Comparison of ENCODE assay signal across 16 cellular contexts in genomic region chr3:132318451-132318850, GRCh38. TPM values are rescaled to one million over a fixed set of nuclear protein-coding genes. Genes with fewer than 3 reads are reported as not detected.
DNase-seq lines count a peak whose midpoint lies in the region; ATAC-seq, FAIRE-seq and TF ChIP-seq lines count a peak whose summit lies in the region.
"Had no signal": no experiment of that assay in that cellular context is flagged by ENCODE, and none has a peak within 500 bp of the region (broad histone marks: within the 10 kb centered on the region; RNA-seq: fewer than 3 reads in every experiment).

No MANE protein-coding gene starts in this region.

- no peaks in the 10 kb centered on the region for H3K36me3 Mint-ChIP-seq in activated CD4-positive, alpha-beta T cell treated with anti-CD3 and anti-CD28 coated beads for 36 hours (ENCODE audit: low read depth)
- H3K36me3 Mint-ChIP-seq: CD8-positive, alpha-beta memory T cell had no signal

- no peak overlapping the region for H4K5ac ChIP-seq in H1 (ENCODE audit: insufficient read length, low read depth, low read length)

- 0 out of 2 replicates have a peak overlapping the region, but pooled peaks have one; percentile 38 for H2BK20ac ChIP-seq in H1 (ENCODE audit: low read length)

- no peak for TF ChIP-seq EP300 in H1 (IDR thresholded peaks at IDR 0.05; ENCODE audit: borderline replicate concordance in 1 of 2, low read depth in 2 of 2, low read length in 2 of 2)

- no peaks in the 10 kb centered on the region for H3K23me2 ChIP-seq in H1 (ENCODE audit: low read depth, low read length)

- 89% methylated on average over 1 of the region's 1 CpG; no CpG with 5 or more reads in 1 of the 2 experiments for WGBS in H1 (ENCODE audit: extremely low coverage in 1 of 2, insufficient coverage in 1 of 2, insufficient read length in 1 of 2, insufficient replicate concordance in 2 of 2, low coverage in 1 of 2, low lambda C conversion rate in 2 of 2, missing lambda C conversion rate in 1 of 2), 2 experiments
- 22 to 45% (median 39%) methylated on average over 1 of the region's 1 CpG for WGBS in heart left ventricle, 4 donors

- peak overlapping the region; percentile 25 for H2BK120ac ChIP-seq in H1 (replicated peaks; ENCODE audit: low read depth, low read length)

- H4K8ac ChIP-seq in H1 (ENCODE audit: extremely low read depth, insufficient read depth, low read length), result no peak overlapping the region

- no peaks in the 10 kb centered on the region for H3K9me3 ChIP-seq in H1 (ENCODE audit: insufficient read depth in 2 of 2, low read depth in 1 of 2, low read length in 1 of 2)
- no peaks in the 10 kb centered on the region for H3K9me3 ChIP-seq in mononuclear cell (ENCODE audit: low read depth, low read length)
- H3K9me3 ChIP-seq in heart left ventricle, result no peaks in the 10 kb centered on the region
- H3K9me3 ChIP-seq: esophagus muscularis mucosa, HAP-1, SJCRH30 had no signal

- peaks cover 10% of the 10 kb centered on the region for H3K27me3 Mint-ChIP-seq in stimulated activated naive CD8-positive, alpha-beta T cell treated with anti-CD3 and anti-CD28 coated beads, Interleukin-15, amount 100 ng/mL, for 72 hours
- H3K27me3 Mint-ChIP-seq in activated CD4-positive, alpha-beta T cell treated with anti-CD3 and anti-CD28 coated beads for 36 hours, result peaks cover 5% of the 10 kb centered on the region

- no peak for TF ChIP-seq RAD21 in H1 (IDR thresholded peaks at IDR 0.05 in 1 of 2, conservative IDR thresholded peaks at IDR 0.05 in 1 of 2; ENCODE audit: low read depth in 2 of 2, low read length in 2 of 2)

- no peaks in the 10 kb centered on the region for H3K9me3 Mint-ChIP-seq in stimulated activated naive CD8-positive, alpha-beta T cell treated with anti-CD3 and anti-CD28 coated beads, Interleukin-15, amount 100 ng/mL, for 72 hours
- H3K9me3 Mint-ChIP-seq in activated CD4-positive, alpha-beta T cell treated with anti-CD3 and anti-CD28 coated beads for 36 hours (ENCODE audit: low read depth), result no peaks in the 10 kb centered on the region
- H3K9me3 Mint-ChIP-seq: activated T-helper 1 cell treated with anti-CD3 and anti-CD28 coated beads, Interleukin-12 subunit alpha, Interleukin-12 subunit beta, Interleukin-2, Interleukin-4 antibody, amounts not matched to agents 30 ng/mL and 10 ng/mL and 1 ng/mL, durations not matched to agents 14 hours and 24 hours and 36 hours had no signal

- H4K20me1 ChIP-seq in H1 (replicated peaks in 1 of 2; ENCODE audit: control insufficient read depth in 1 of 2, insufficient read depth in 2 of 2, low read length in 2 of 2), result no peaks in the 10 kb centered on the region

- H2AFZ ChIP-seq in H1 (ENCODE audit: low read length), result peak overlapping the region; percentile 83; the same call in 1 of the 2 replicates

- H3K4me1 Mint-ChIP-seq in stimulated activated naive CD8-positive, alpha-beta T cell treated with anti-CD3 and anti-CD28 coated beads, Interleukin-15, amount 100 ng/mL, for 72 hours, result no peaks in the 10 kb centered on the region
- H3K4me1 Mint-ChIP-seq in activated CD4-positive, alpha-beta T cell treated with anti-CD3 and anti-CD28 coated beads for 36 hours, result no peaks in the 10 kb centered on the region
- H3K4me1 Mint-ChIP-seq: CD8-positive, alpha-beta memory T cell had no signal

- no peak for FAIRE-seq in H1 (lab: Jason Lieb, UNC)

- H2BK15ac ChIP-seq in H1 (ENCODE audit: low read length), result no peak overlapping the region

- no peak overlapping the region; a peak in 1 of 4 replicates for H3K4me2 ChIP-seq in H1 (ENCODE audit: insufficient read depth in 1 of 2, low read depth in 2 of 2, low read length in 2 of 2)

- H3K79me2 ChIP-seq in H1 (ENCODE audit: control insufficient read depth in 1 of 2, insufficient read depth in 2 of 2, low read length in 2 of 2), result no peaks in the 10 kb centered on the region

- TF ChIP-seq POLR2A in H1 (IDR thresholded peaks at IDR 0.05; ENCODE audit: control extremely low read depth in 1 of 2, low read depth in 2 of 2, low read length in 2 of 2) (no peak), heart left ventricle (IDR thresholded peaks at IDR 0.05) (no peak)

- no peak overlapping the region for H3K27ac Mint-ChIP-seq in stimulated activated naive CD8-positive, alpha-beta T cell treated with anti-CD3 and anti-CD28 coated beads, Interleukin-15, amount 100 ng/mL, for 72 hours
- H3K27ac Mint-ChIP-seq in activated CD4-positive, alpha-beta T cell treated with anti-CD3 and anti-CD28 coated beads for 36 hours, result no peak overlapping the region
- H3K27ac Mint-ChIP-seq: activated T-helper 1 cell treated with anti-CD3 and anti-CD28 coated beads, Interleukin-12 subunit alpha, Interleukin-12 subunit beta, Interleukin-2, Interleukin-4 antibody, amounts not matched to agents 30 ng/mL and 10 ng/mL and 1 ng/mL, durations not matched to agents 14 hours and 24 hours and 36 hours; CD8-positive, alpha-beta memory T cell had no signal

- TF ChIP-seq CTCF in H1 (IDR thresholded peaks at IDR 0.05; ENCODE audit: control extremely low read depth in 1 of 3, insufficient read depth in 1 of 3, low read depth in 1 of 3, low read length in 3 of 3) (no peak), heart left ventricle (IDR thresholded peaks at IDR 0.05) (no peak)

- CTCF ChIA-PET in H1 (lab: Charles Lee; ENCODE audit: partially characterized antibody), result interaction anchor here (0.6 to 2.6 kb wide), 4 partner anchors 10 to 25 kb away, joined by 3 to 6 read pairs (median 4); no protein-coding TSS in a partner anchor
- CTCF ChIA-PET in activated CD4-positive, alpha-beta T cell treated with anti-CD3 and anti-CD28 coated beads for 36 hours (lab: Charles Lee), result interaction anchor here (0.9 kb wide), 1 partner anchor 24 kb away, joined by 3 read pairs; no protein-coding TSS in a partner anchor

- H3K27ac ChIP-seq in H1 (ENCODE audit: low read depth, low read length) (no peak overlapping the region), heart left ventricle (peak overlapping the region in 1 of 12 donors; percentile 87)
- H3K27ac ChIP-seq: brain microvascular endothelial cell, SJCRH30 had no signal

- no peak overlapping the region for H3K14ac ChIP-seq in H1 (ENCODE audit: insufficient read length)

- no peaks in the 10 kb centered on the region for H3K79me1 ChIP-seq in H1 (ENCODE audit: low read depth, low read length)

- H3K23ac ChIP-seq in H1 (ENCODE audit: insufficient read length), result no peak overlapping the region

- no peak overlapping the region for H2BK5ac ChIP-seq in H1 (ENCODE audit: low read depth, low read length)

- no peak for ATAC-seq in stimulated activated naive CD8-positive, alpha-beta T cell treated with anti-CD3 and anti-CD28 coated beads, Interleukin-15, amount 100 ng/mL, for 72 hours
- ATAC-seq in heart left ventricle, result no peak
- no peak for ATAC-seq in GM18909 (IDR thresholded peaks at IDR 0.05; ENCODE audit: poor library complexity, unreplicated experiment)
- ATAC-seq in activated CD4-positive, alpha-beta T cell treated with anti-CD3 and anti-CD28 coated beads for 36 hours, result no peak

- H3K4me3 Mint-ChIP-seq in stimulated activated naive CD8-positive, alpha-beta T cell treated with anti-CD3 and anti-CD28 coated beads, Interleukin-15, amount 100 ng/mL, for 72 hours, result no peak overlapping the region
- no peak overlapping the region for H3K4me3 Mint-ChIP-seq in activated CD4-positive, alpha-beta T cell treated with anti-CD3 and anti-CD28 coated beads for 36 hours
- H3K4me3 Mint-ChIP-seq: activated T-helper 1 cell treated with anti-CD3 and anti-CD28 coated beads, Interleukin-12 subunit alpha, Interleukin-12 subunit beta, Interleukin-2, Interleukin-4 antibody, amounts not matched to agents 30 ng/mL and 10 ng/mL and 1 ng/mL, durations not matched to agents 14 hours and 24 hours and 36 hours; CD8-positive, alpha-beta memory T cell had no signal

- H2BK12ac ChIP-seq in H1 (ENCODE audit: low read depth, low read length), result peak overlapping the region; percentile 61; the same call in 1 of the 2 replicates

- intact Hi-C loops in heart left ventricle (cut with DNase I), result loop anchor here in 1 of 10 donors (5.0 kb wide), 1 partner anchor 36 kb away; no protein-coding TSS in a partner anchor
- intact Hi-C loops in activated CD4-positive, alpha-beta T cell treated with anti-CD3 and anti-CD28 coated beads for 36 hours (cut with DNase I, micrococcal nuclease), result no loop called here

- H3K18ac ChIP-seq in H1 (ENCODE audit: extremely low read depth, low read length), result no peak overlapping the region

- POLR2A ChIA-PET in H1 (lab: Charles Lee; ENCODE audit: partially characterized antibody), result interaction anchor here (0.6 kb wide), 1 partner anchor 37 kb away, joined by 3 read pairs; no protein-coding TSS in a partner anchor
- POLR2A ChIA-PET in activated CD4-positive, alpha-beta T cell treated with anti-CD3 and anti-CD28 coated beads for 36 hours (lab: Charles Lee), result no interaction called here

- H3K36me3 ChIP-seq in H1 (ENCODE audit: control insufficient read depth in 2 of 4, insufficient read depth in 4 of 4, low read length in 3 of 4) (no peaks in the 10 kb centered on the region), heart left ventricle (no peaks in the 10 kb centered on the region)
- H3K36me3 ChIP-seq: brain microvascular endothelial cell, esophagus muscularis mucosa, HAP-1, SJCRH30 had no signal

- H3K4me1 ChIP-seq in H1 (replicated peaks in 1 of 4; ENCODE audit: control insufficient read depth in 3 of 4, insufficient read depth in 4 of 4, low read length in 3 of 4) (peaks cover 0 to 12% (median 5%) of the 10 kb centered on the region in 4 experiments; a peak in 4 of 7 replicates), mononuclear cell (ENCODE audit: insufficient read depth, low read length) (peaks cover 36% of the 10 kb centered on the region), heart left ventricle (peaks cover 0 to 17% (median 3%) of the 10 kb centered on the region in 12 donors)
- H3K4me1 ChIP-seq: HAP-1, SJCRH30 had no signal

- peak; percentile 75 for DNase-seq in DMS 273 (lab: John Stamatoyannopoulos, UW; ENCODE audit: unreplicated experiment)
- peak; percentile 21 for DNase-seq in M059J (ENCODE audit: low read depth)
- DNase-seq in H1 (ENCODE audit: low read depth in 1 of 2, low spot score in 2 of 2), result no peak
- no peak for DNase-seq in stimulated activated naive CD8-positive, alpha-beta T cell treated with anti-CD3 and anti-CD28 coated beads, Interleukin-15, amount 100 ng/mL, for 72 hours
- DNase-seq in heart left ventricle, result no peak
- DNase-seq in activated CD4-positive, alpha-beta T cell treated with anti-CD3 and anti-CD28 coated beads for 36 hours, result no peak
- DNase-seq: activated CD4-positive, CD25-positive, alpha-beta regulatory T cell treated with anti-CD3 and anti-CD28 coated beads, Interleukin-2, amount 50 U/mL, for 72 hours; brain microvascular endothelial cell; CD8-positive, alpha-beta memory T cell; NCI-H446 treated with DMSO at 0.1 percent for 48 hours; SJCRH30 had no signal

- no peak overlapping the region for H3K4ac ChIP-seq in H1 (replicated peaks; ENCODE audit: insufficient read length, low read depth, low read length)

- H3K4me3 ChIP-seq in H1 (ENCODE audit: extremely low read depth in 1 of 4, insufficient read depth in 2 of 4, low read depth in 3 of 4, low read length in 4 of 4) (no peak overlapping the region), mononuclear cell (ENCODE audit: low read length) (peak overlapping the region; percentile 39), heart left ventricle (peak overlapping the region in 1 of 12 donors; percentile 48)
- H3K4me3 ChIP-seq: HAP-1, SJCRH30 had no signal

- H2AK5ac ChIP-seq in H1 (ENCODE audit: low read depth, low read length), result no peak overlapping the region

- peaks cover 0 to 1% (median 0%) of the 10 kb centered on the region in 4 experiments; a peak in 1 of 7 replicates for H3K27me3 ChIP-seq in H1 (replicated peaks in 1 of 4; ENCODE audit: control insufficient read depth in 3 of 4, extremely low read depth in 1 of 4, insufficient read depth in 3 of 4, low read length in 3 of 4)
- no peaks in the 10 kb centered on the region for H3K27me3 ChIP-seq in mononuclear cell (ENCODE audit: insufficient read depth, low read length)
- H3K27me3 ChIP-seq in heart left ventricle, result no peaks in the 10 kb centered on the region
- H3K27me3 ChIP-seq: brain microvascular endothelial cell, esophagus muscularis mucosa had no signal

- H3K56ac ChIP-seq in H1 (replicated peaks; ENCODE audit: insufficient read length, low read depth, low read length), result no peak overlapping the region

- H4K91ac ChIP-seq in H1 (replicated peaks; ENCODE audit: insufficient read length, low read length), result no peak overlapping the region

- H3K9ac ChIP-seq in H1 (replicated peaks in 1 of 4; ENCODE audit: extremely low read depth in 1 of 4, low read depth in 3 of 4, low read length in 3 of 4), result no peak overlapping the region

RNA-seq across cellular contexts. Expression of gene ACP3, which starts 1.2 kb away (rescaled TPM):
- total RNA-seq in M059J (2014; rRNA removed; shearing (Covaris generic)), result 0.52 and 1.9 TPM in 2 replicates
- 1.2 and 2.4 TPM in 2 replicates for total RNA-seq in H1 (2021; fragmentation: NEBNext Ultra II Directional; extraction: Animal tissue kit (Norgen Biotek cat#: 25700))
- polyA plus RNA-seq in H1 (2011; rRNA removed) (0.67 and 1.4 TPM in 2 replicates), heart left ventricle (under 1 TPM; 0.08 to 0.25 TPM)
- polyA plus RNA-seq in H1 (2011; cell fraction: cytosol; rRNA removed), result 1.00 TPM
- polyA plus RNA-seq in H1 (2011; cell fraction: nucleus; rRNA removed), result 1.5 TPM
- 2.1 to 4.3 TPM (median 2.6 TPM) in 4 replicates for polyA plus RNA-seq in H1 (2012, experiment 1 of 2)
- polyA plus RNA-seq in H1 (2012, experiment 2 of 2), result 0.33 TPM
- 3.4 TPM for polyA plus RNA-seq in H1 (2013, experiment 1 of 2)
- 3.1 TPM for polyA plus RNA-seq in H1 (2013, experiment 2 of 2)
- 2.6 and 4.8 TPM in 2 replicates for polyA minus RNA-seq in H1 (2011; rRNA and poly(A)+ RNA removed)
- polyA minus RNA-seq in H1 (2011; cell fraction: cytosol; rRNA and poly(A)+ RNA removed), result 0.73 TPM
- polyA minus RNA-seq in H1 (2011; cell fraction: nucleus; rRNA and poly(A)+ RNA removed), result 4.0 TPM
- total RNA-seq in mononuclear cell (18.1 TPM), heart left ventricle (1 to 10 TPM in 4 of 9 donors, under 1 TPM in 4, not detected in 1; 0.21 to 6.2 (median 1.0) TPM)
- not detected for total RNA-seq in activated CD4-positive, alpha-beta T cell treated with anti-CD3 and anti-CD28 coated beads for 36 hours
- total RNA-seq: activated T-helper 1 cell treated with anti-CD3 and anti-CD28 coated beads, Interleukin-12 subunit alpha, Interleukin-12 subunit beta, Interleukin-2, Interleukin-4 antibody, amounts not matched to agents 30 ng/mL and 10 ng/mL and 1 ng/mL, durations not matched to agents 14 hours and 24 hours and 36 hours; CD8-positive, alpha-beta memory T cell; SJCRH30 had no signal
- polyA plus RNA-seq: CD8-positive, alpha-beta memory T cell had no signal

Comparison
In these comparisons a context has a peak if more than half of its experiments do, and no peak if none do; other contexts are left out.
1. DNase-seq: peak in DMS 273 (single experiment) and M059J (single experiment); none in H1 (0 of 2), stimulated activated naive CD8-positive, alpha-beta T cell treated with anti-CD3 and anti-CD28 coated beads, Interleukin-15, amount 100 ng/mL, for 72 hours (0 of 2), heart left ventricle (0 of 5) and activated CD4-positive, alpha-beta T cell treated with anti-CD3 and anti-CD28 coated beads for 36 hours (single experiment).